In genomic region chr6:34273242-34273805, GRCh38 we compare ENCODE assay signal across 12 cellular contexts. TPM values are rescaled to one million over a fixed set of nuclear protein-coding genes. Genes with fewer than 3 reads are reported as not detected.
DNase-seq lines count a peak whose midpoint lies in the region; ATAC-seq and TF ChIP-seq lines count a peak whose summit lies in the region.
"Had no signal": no experiment of that assay in that cellular context is flagged by ENCODE, and none has a peak within 500 bp of the region (broad histone marks: within the 10 kb centered on the region; RNA-seq: fewer than 3 reads in every experiment).

No MANE protein-coding gene starts in this region.

- H3K27ac Mint-ChIP-seq in activated naive CD4-positive, alpha-beta T cell treated with anti-CD3 and anti-CD28 coated beads, Interleukin-2, amount 50 U/mL, for 72 hours: no peak overlapping the region

- H3K9ac ChIP-seq in BLaER1: peak overlapping the region; percentile 61; the same call in 1 of the 2 replicates
- no peak overlapping the region for H3K9ac ChIP-seq in neuronal stem cell (ENCODE audit: low read depth, low read length, poor library complexity)

- no peak overlapping the region for H2BK5ac ChIP-seq in neuronal stem cell (ENCODE audit: low read length)

- no peak overlapping the region for H3K18ac ChIP-seq in neuronal stem cell (ENCODE audit: low read length)

- no peaks in the 10 kb centered on the region for H3K79me1 ChIP-seq in neuronal stem cell (ENCODE audit: low read depth, low read length)

- peak overlapping the region; percentile 18; the same call in 1 of the 2 replicates for H3K4me3 ChIP-seq in BLaER1
- no peak overlapping the region for H3K4me3 ChIP-seq in NB4 (ENCODE audit: low read depth, low read length)
- H3K4me3 ChIP-seq in lung: no peak overlapping the region
- H3K4me3 ChIP-seq in neuronal stem cell (ENCODE audit: low read length in 2 of 2): no peak overlapping the region
- H3K4me3 ChIP-seq: Peyer's patch had no signal

- no peak overlapping the region for H4K91ac ChIP-seq in neuronal stem cell (ENCODE audit: low read depth, low read length, poor library complexity)

- H3K4me1 ChIP-seq in BLaER1 (peaks cover 40% of the 10 kb centered on the region), lung (ENCODE audit: control insufficient read depth in 2 of 2, insufficient read depth in 2 of 2, low read length in 2 of 2) (peaks cover 2 to 9% of the 10 kb centered on the region in 2 donors), neuronal stem cell (ENCODE audit: control insufficient read depth in 2 of 2, insufficient read depth in 1 of 2, low read depth in 1 of 2, low read length in 2 of 2) (peaks cover 0 to 2% of the 10 kb centered on the region in 2 donors)
- H3K4me1 ChIP-seq: Peyer's patch had no signal

- H3K9me3 Mint-ChIP-seq in activated naive CD4-positive, alpha-beta T cell treated with anti-CD3 and anti-CD28 coated beads, Interleukin-2, amount 50 U/mL, for 72 hours: no peaks in the 10 kb centered on the region

- no peak overlapping the region for H2BK12ac ChIP-seq in neuronal stem cell (ENCODE audit: low read length)

- no peak overlapping the region for H3K14ac ChIP-seq in neuronal stem cell (ENCODE audit: low read length)

- H3K27me3 ChIP-seq in BLaER1 (no peaks in the 10 kb centered on the region), lung (ENCODE audit: control insufficient read depth, insufficient read depth) (no peaks in the 10 kb centered on the region), neuronal stem cell (ENCODE audit: control insufficient read depth in 3 of 3, insufficient read depth in 3 of 3, low read depth in 1 of 3, low read length in 3 of 3) (peaks cover 0 to 2% (median 0%) of the 10 kb centered on the region in 3 experiments)
- H3K27me3 ChIP-seq: Peyer's patch had no signal

- no peaks in the 10 kb centered on the region for H3K36me3 Mint-ChIP-seq in activated naive CD4-positive, alpha-beta T cell treated with anti-CD3 and anti-CD28 coated beads, Interleukin-2, amount 50 U/mL, for 72 hours

- no peak overlapping the region for H2BK15ac ChIP-seq in neuronal stem cell (ENCODE audit: low read length)

- TF ChIP-seq CTCF in NB4 (IDR thresholded peaks at IDR 0.05; ENCODE audit: low read depth, low read length) (no peak), lung (IDR thresholded peaks at IDR 0.05; ENCODE audit: control extremely low read depth, extremely low read depth) (no peak)

- H2AFZ ChIP-seq in neuronal stem cell (ENCODE audit: low read length): no peak overlapping the region

- H2BK120ac ChIP-seq in neuronal stem cell (ENCODE audit: low read depth, low read length): no peak overlapping the region

- H3K4me2 ChIP-seq in BLaER1 (peak overlapping the region; percentile 86), neuronal stem cell (ENCODE audit: insufficient read depth, low read length, poor library complexity, severe bottlenecking) (no peak overlapping the region)

- H3K36me3 ChIP-seq in BLaER1: peaks cover 7% of the 10 kb centered on the region
- H3K36me3 ChIP-seq in lung (ENCODE audit: control insufficient read depth in 2 of 2, insufficient read depth in 2 of 2, low read length in 2 of 2): no peaks in the 10 kb centered on the region
- peaks cover 0 to 3% of the 10 kb centered on the region in 2 donors for H3K36me3 ChIP-seq in neuronal stem cell (replicated peaks in 1 of 2; ENCODE audit: control insufficient read depth in 2 of 2, insufficient read depth in 2 of 2, low read length in 2 of 2)
- H3K36me3 ChIP-seq: Peyer's patch had no signal

- no peak overlapping the region for H3K4ac ChIP-seq in neuronal stem cell (ENCODE audit: low read length)

- peaks cover 5% of the 10 kb centered on the region for H3K9me3 ChIP-seq in BLaER1
- no peaks in the 10 kb centered on the region for H3K9me3 ChIP-seq in lung (ENCODE audit: control insufficient read depth in 2 of 2, insufficient read depth in 1 of 2, low read length in 1 of 2)
- H3K9me3 ChIP-seq in neuronal stem cell (replicated peaks in 1 of 2; ENCODE audit: control insufficient read depth in 2 of 2, insufficient read depth in 1 of 2, low read depth in 1 of 2, low read length in 2 of 2): no peaks in the 10 kb centered on the region
- H3K9me3 ChIP-seq: Peyer's patch had no signal

- WGBS in lung, 2 donors: 27 to 45% methylated on average over 3 of the region's 3 CpGs
- no CpG with 5 or more reads among the region's 3 CpGs for WGBS in neuronal stem cell (ENCODE audit: extremely low coverage in 2 of 2, insufficient read length in 2 of 2, insufficient replicate concordance in 1 of 2), 2 donors

- DNase-seq in NB4 (ENCODE audit: low read depth): peak; percentile 96
- peak; percentile 81 to 88 for DNase-seq in erythroblast (lab: John Stamatoyannopoulos, UW)
- DNase-seq in lung (ENCODE audit: low spot score): peak; percentile 45
- DNase-seq in neuronal stem cell (ENCODE audit: low spot score): no peak
- DNase-seq in NCI-H1930 (lab: John Stamatoyannopoulos, UW): no peak
- DNase-seq in activated naive CD4-positive, alpha-beta T cell treated with anti-CD3 and anti-CD28 coated beads, Interleukin-2, amount 50 U/mL, for 72 hours (ENCODE audit: low spot score in 2 of 2): no peak
- DNase-seq: activated CD4-positive, CD25-positive, alpha-beta regulatory T cell treated with anti-CD3 and anti-CD28 coated beads, Interleukin-2, amount 50 U/mL, for 72 hours; activated naive CD4-positive, alpha-beta T cell treated with Interleukin-2 at 50 U/mL for 16 hours; Peyer's patch had no signal

- peak; percentile 23 for ATAC-seq in lung (ENCODE audit: insufficient read depth, low FRiP score)
- no peak for ATAC-seq in GM18520 (IDR thresholded peaks at IDR 0.05; ENCODE audit: unreplicated experiment)
- ATAC-seq in activated naive CD4-positive, alpha-beta T cell treated with anti-CD3 and anti-CD28 coated beads, Interleukin-2, amount 50 U/mL, for 72 hours: no peak

- H4K20me1 ChIP-seq in BLaER1: no peaks in the 10 kb centered on the region

- TF ChIP-seq POLR2A in NB4 (IDR thresholded peaks at IDR 0.05; ENCODE audit: extremely low read depth, insufficient read length) (no peak), erythroblast (IDR thresholded peaks at IDR 0.05; ENCODE audit: low read length) (no peak)

- H3K27ac ChIP-seq in BLaER1: peak overlapping the region; percentile 58
- H3K27ac ChIP-seq in lung (ENCODE audit: low read depth in 1 of 2, low read length in 1 of 2): peak overlapping the region in 1 of 2 donors; percentile 59
- H3K27ac ChIP-seq in neuronal stem cell (replicated peaks; ENCODE audit: low read length): no peak overlapping the region
- H3K27ac ChIP-seq: epithelial cell of prostate had no signal

- no peak overlapping the region for H2AK5ac ChIP-seq in neuronal stem cell (ENCODE audit: low read depth, low read length)

- H3K23ac ChIP-seq in neuronal stem cell (ENCODE audit: low read depth, low read length, poor library complexity): no peak overlapping the region

- no peak overlapping the region for H4K8ac ChIP-seq in neuronal stem cell (ENCODE audit: low read depth, low read length)

RNA-seq across cellular contexts. Expression of gene SMIM29, which starts 24.5 kb away (rescaled TPM):
- total RNA-seq in lung: 10 to 100 TPM in 1 of 2 donors, 1 to 10 TPM in 1; 8.5 to 44.6 TPM
- polyA plus RNA-seq in lung: 100 to 1,000 TPM in 1 of 2 donors, 10 to 100 TPM in 1; 71.9 to 122 TPM
- polyA plus RNA-seq in neuronal stem cell (2013, experiment 1 of 2): 6.3 TPM
- polyA plus RNA-seq in neuronal stem cell (2013, experiment 2 of 2): 6.1 TPM
- total RNA-seq in activated naive CD4-positive, alpha-beta T cell treated with anti-CD3 and anti-CD28 coated beads, Interleukin-2, amount 50 U/mL, for 72 hours: 10 to 100 TPM; 12.8 to 25.1 TPM

RNA-seq across cellular contexts. Expression of gene HMGA1, which starts 36.7 kb away (rescaled TPM):
- 100 to 1,000 TPM in 1 of 2 donors, 10 to 100 TPM in 1; 47.9 to 102 TPM for total RNA-seq in lung
- polyA plus RNA-seq in lung: 10 to 100 TPM; 95.9 to 98.0 TPM
- polyA plus RNA-seq in neuronal stem cell (2013, experiment 1 of 2): 2,319 TPM
- 2,280 TPM for polyA plus RNA-seq in neuronal stem cell (2013, experiment 2 of 2)
- total RNA-seq in activated naive CD4-positive, alpha-beta T cell treated with anti-CD3 and anti-CD28 coated beads, Interleukin-2, amount 50 U/mL, for 72 hours: 100 to 1,000 TPM; 524 to 600 TPM

Comparison
In these comparisons a context has a peak if more than half of its experiments do, and no peak if none do; other contexts are left out.
1. DNase-seq: peak in NB4 (single experiment), erythroblast (2 of 2) and lung (single experiment); none in neuronal stem cell (single experiment), NCI-H1930 (0 of 2) and activated naive CD4-positive, alpha-beta T cell treated with anti-CD3 and anti-CD28 coated beads, Interleukin-2, amount 50 U/mL, for 72 hours (0 of 2).
2. RNA of gene HMGA1, which starts 36.7 kb away (total RNA-seq): 524 to 600 TPM in activated naive CD4-positive, alpha-beta T cell treated with anti-CD3 and anti-CD28 coated beads, Interleukin-2, amount 50 U/mL, for 72 hours; 47.9 to 102 TPM in lung; every median in the first group is over 4 times any median in the second.